Comparison of ENCODE assay signal across 18 cellular contexts in the genomic region with DNA sequence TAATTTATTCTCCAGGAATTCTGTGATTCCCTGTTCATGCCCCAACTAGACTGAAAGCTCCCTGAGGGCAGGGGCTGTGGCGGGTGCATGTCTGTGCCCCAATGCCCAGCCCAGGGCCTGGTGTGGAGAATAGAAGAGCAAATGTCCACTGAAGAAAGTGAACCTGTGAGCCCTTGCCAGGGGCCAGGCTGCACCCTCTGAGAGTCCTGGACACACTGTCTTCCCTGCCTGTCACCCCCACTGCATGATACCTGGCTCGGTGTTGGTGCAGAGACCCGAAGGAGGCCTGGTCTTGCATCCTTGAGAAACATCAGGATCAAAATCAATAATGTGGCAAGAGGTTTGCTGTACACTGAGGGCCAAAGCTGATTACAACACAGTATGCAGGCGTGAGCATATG.
A peak's percentile ranks its signal among the peaks of the same experiment; 100 is the strongest.
DNase-seq lines count a peak whose midpoint lies in the region; ATAC-seq, FAIRE-seq and TF ChIP-seq lines count a peak whose summit lies in the region.
"Had no signal": no experiment of that assay in that cellular context is flagged by ENCODE, and none has a peak within 500 bp of the region (broad histone marks: within the 10 kb centered on the region; RNA-seq: fewer than 3 reads in every experiment).

No MANE protein-coding gene starts in this region.

- CTCF ChIA-PET in activated naive CD4-positive, alpha-beta T cell treated with anti-CD3 and anti-CD28 coated beads, Interleukin-2, amount 10 ng/mL, durations not matched to agents 7 days and 5 days (lab: Charles Lee): no interaction called here

- peaks cover 87% of the 10 kb centered on the region for H3K4me1 Mint-ChIP-seq in activated naive CD4-positive, alpha-beta T cell treated with anti-CD3 and anti-CD28 coated beads, Interleukin-2, amount 10 ng/mL, durations not matched to agents 7 days and 5 days
- peaks cover 18% of the 10 kb centered on the region for H3K4me1 Mint-ChIP-seq in activated T-helper 17 cell treated with anti-CD3 and anti-CD28 coated beads, Interleukin-2, amount 50 U/mL, for 72 hours
- H3K4me1 Mint-ChIP-seq in naive thymus-derived CD8-positive, alpha-beta T cell: peaks cover 47 to 86% (median 83%) of the 10 kb centered on the region in 4 donors
- H3K4me1 Mint-ChIP-seq in progenitor cell of endocrine pancreas (ENCODE audit: low read depth): peaks cover 2% of the 10 kb centered on the region

- POLR2A ChIA-PET in naive thymus-derived CD8-positive, alpha-beta T cell (lab: Charles Lee): interaction anchor here (0.6 to 11.4 kb wide), 8 partner anchors 9 to 309 kb away, joined by 3 to 139 read pairs (median 4); no protein-coding TSS in a partner anchor

- ATAC-seq in activated naive CD4-positive, alpha-beta T cell treated with anti-CD3 and anti-CD28 coated beads, Interleukin-2, amount 50 U/mL, for 72 hours: no peak
- no peak for ATAC-seq in activated T-helper 17 cell treated with anti-CD3 and anti-CD28 coated beads, Interleukin-2, amount 50 U/mL, for 72 hours (replicated peaks)
- no peak for ATAC-seq in naive thymus-derived CD8-positive, alpha-beta T cell

- peak; percentile 59 for FAIRE-seq in GM12891 (lab: Jason Lieb, UNC)

- no peak overlapping the region for H3K4me3 Mint-ChIP-seq in activated naive CD4-positive, alpha-beta T cell treated with anti-CD3 and anti-CD28 coated beads, Interleukin-2, amount 10 ng/mL, durations not matched to agents 7 days and 5 days
- no peak overlapping the region for H3K4me3 Mint-ChIP-seq in activated T-helper 17 cell treated with anti-CD3 and anti-CD28 coated beads, Interleukin-2, amount 50 U/mL, for 72 hours
- H3K4me3 Mint-ChIP-seq in naive thymus-derived CD8-positive, alpha-beta T cell: peak overlapping the region in 3 of 10 donors; percentile 12 to 48 (median 36)
- H3K4me3 Mint-ChIP-seq in progenitor cell of endocrine pancreas (ENCODE audit: low read depth): no peak overlapping the region

- peaks cover 6% of the 10 kb centered on the region for H3K9me3 Mint-ChIP-seq in activated naive CD4-positive, alpha-beta T cell treated with anti-CD3 and anti-CD28 coated beads, Interleukin-2, amount 10 ng/mL, durations not matched to agents 7 days and 5 days
- peaks cover 11% of the 10 kb centered on the region in 2 donors for H3K9me3 Mint-ChIP-seq in activated naive CD4-positive, alpha-beta T cell treated with anti-CD3 and anti-CD28 coated beads, Interleukin-2, amount 50 U/mL, for 72 hours
- H3K9me3 Mint-ChIP-seq in activated T-helper 17 cell treated with anti-CD3 and anti-CD28 coated beads, Interleukin-2, amount 50 U/mL, for 72 hours: no peaks in the 10 kb centered on the region
- H3K9me3 Mint-ChIP-seq in naive thymus-derived CD8-positive, alpha-beta T cell: peaks cover 0 to 11% (median 0%) of the 10 kb centered on the region in 9 donors
- no peaks in the 10 kb centered on the region for H3K9me3 Mint-ChIP-seq in progenitor cell of endocrine pancreas (ENCODE audit: low read depth)

- no peaks in the 10 kb centered on the region for H3K27me3 Mint-ChIP-seq in activated naive CD4-positive, alpha-beta T cell treated with anti-CD3 and anti-CD28 coated beads, Interleukin-2, amount 10 ng/mL, durations not matched to agents 7 days and 5 days
- H3K27me3 Mint-ChIP-seq in activated T-helper 17 cell treated with anti-CD3 and anti-CD28 coated beads, Interleukin-2, amount 50 U/mL, for 72 hours: no peaks in the 10 kb centered on the region
- H3K27me3 Mint-ChIP-seq in naive thymus-derived CD8-positive, alpha-beta T cell: no peaks in the 10 kb centered on the region
- H3K27me3 Mint-ChIP-seq in progenitor cell of endocrine pancreas: no peaks in the 10 kb centered on the region

- no peak for DNase-seq in activated naive CD4-positive, alpha-beta T cell treated with anti-CD3 and anti-CD28 coated beads, Interleukin-2, amount 10 ng/mL, durations not matched to agents 7 days and 5 days
- DNase-seq in activated naive CD4-positive, alpha-beta T cell treated with anti-CD3 and anti-CD28 coated beads, Interleukin-2, amount 50 U/mL, for 72 hours (ENCODE audit: low spot score in 2 of 2): no peak
- DNase-seq in GM12891 (ENCODE audit: insufficient read length, low spot score) (no peak), NCI-H2107 (lab: John Stamatoyannopoulos, UW) (no peak), medulla oblongata (ENCODE audit: extremely low spot score) (no peak), progenitor cell of endocrine pancreas (ENCODE audit: low spot score, unreplicated experiment) (no peak)
- no peak for DNase-seq in naive thymus-derived CD8-positive, alpha-beta T cell
- DNase-seq: activated naive CD4-positive, alpha-beta T cell treated with anti-CD3 and anti-CD28 coated beads, Interleukin-2, amount 50 U/mL, for 16 hours; DMS 273 treated with DMSO at 0.1 percent for 48 hours; mesendoderm; NCI-H1092 treated with DMSO at 0.1 percent for 48 hours; NCI-H2029; NCI-H226; NCI-H748 treated with DMSO at 0.1 percent for 48 hours; stimulated activated CD4-positive, alpha-beta T cell treated with anti-CD3 and anti-CD28 coated beads, Interleukin-4, amount 100 ng/mL, for 24 hours; stimulated activated naive CD4-positive, alpha-beta T cell treated with Interleukin-2 at 50 U/mL for 16 hours; thyroid gland had no signal

- peaks cover 22% of the 10 kb centered on the region for H3K36me3 Mint-ChIP-seq in activated naive CD4-positive, alpha-beta T cell treated with anti-CD3 and anti-CD28 coated beads, Interleukin-2, amount 10 ng/mL, durations not matched to agents 7 days and 5 days
- H3K36me3 Mint-ChIP-seq in activated naive CD4-positive, alpha-beta T cell treated with anti-CD3 and anti-CD28 coated beads, Interleukin-2, amount 50 U/mL, for 72 hours: peaks cover 13 to 22% of the 10 kb centered on the region in 2 donors
- H3K36me3 Mint-ChIP-seq in activated T-helper 17 cell treated with anti-CD3 and anti-CD28 coated beads, Interleukin-2, amount 50 U/mL, for 72 hours (ENCODE audit: low read depth): no peaks in the 10 kb centered on the region
- H3K36me3 Mint-ChIP-seq in naive thymus-derived CD8-positive, alpha-beta T cell: no peaks in the 10 kb centered on the region
- H3K36me3 Mint-ChIP-seq in progenitor cell of endocrine pancreas (ENCODE audit: insufficient read depth): no peaks in the 10 kb centered on the region

- peak overlapping the region; percentile 35 for H3K27ac Mint-ChIP-seq in activated naive CD4-positive, alpha-beta T cell treated with anti-CD3 and anti-CD28 coated beads, Interleukin-2, amount 10 ng/mL, durations not matched to agents 7 days and 5 days
- no peak overlapping the region for H3K27ac Mint-ChIP-seq in activated naive CD4-positive, alpha-beta T cell treated with anti-CD3 and anti-CD28 coated beads, Interleukin-2, amount 50 U/mL, for 72 hours
- peak overlapping the region; percentile 38 for H3K27ac Mint-ChIP-seq in activated T-helper 17 cell treated with anti-CD3 and anti-CD28 coated beads, Interleukin-2, amount 50 U/mL, for 72 hours
- peak overlapping the region; percentile 73 to 100 (median 90) for H3K27ac Mint-ChIP-seq in naive thymus-derived CD8-positive, alpha-beta T cell
- H3K27ac Mint-ChIP-seq in progenitor cell of endocrine pancreas: no peak overlapping the region

- TF ChIP-seq POLR2A in GM12891 (IDR thresholded peaks at IDR 0.05; ENCODE audit: low read depth, low read length): no peak

- no peak for TF ChIP-seq CTCF in progenitor cell of endocrine pancreas (IDR thresholded peaks at IDR 0.05; ENCODE audit: unreplicated experiment)

TF ChIP-seq in GM12891, 5 proteins besides CTCF, POLR2A, EP300 and RAD21:
- TF ChIP-seq PAX5 (IDR thresholded peaks at IDR 0.05; ENCODE audit: insufficient read depth, low read length, severe bottlenecking) (no peak), POLR2AphosphoS5 (IDR thresholded peaks at IDR 0.05; ENCODE audit: low read depth, low read length) (no peak), TAF1 (IDR thresholded peaks at IDR 0.05; ENCODE audit: low read depth, low read length) (no peak), POU2F2 (IDR thresholded peaks at IDR 0.05; ENCODE audit: low read depth, low read length) (no peak), SPI1 (IDR thresholded peaks at IDR 0.05; ENCODE audit: low read depth, low read length) (no peak)

Comparison
In these comparisons a context has a peak if more than half of its experiments do, and no peak if none do; other contexts are left out.
1. H3K27ac Mint-ChIP-seq: peak in activated naive CD4-positive, alpha-beta T cell treated with anti-CD3 and anti-CD28 coated beads, Interleukin-2, amount 10 ng/mL, durations not matched to agents 7 days and 5 days (single experiment), activated T-helper 17 cell treated with anti-CD3 and anti-CD28 coated beads, Interleukin-2, amount 50 U/mL, for 72 hours (single experiment) and naive thymus-derived CD8-positive, alpha-beta T cell (10 of 10); none in activated naive CD4-positive, alpha-beta T cell treated with anti-CD3 and anti-CD28 coated beads, Interleukin-2, amount 50 U/mL, for 72 hours (0 of 2) and progenitor cell of endocrine pancreas (single experiment).